In genomic region chr11:93322207-93322606, GRCh38 we compare ENCODE assay signal across 38 cellular contexts. TPM values are rescaled to one million over a fixed set of nuclear protein-coding genes. Genes with fewer than 3 reads are reported as not detected.
"Had no signal": no experiment of that assay in that cellular context is flagged by ENCODE, and none has a peak within 500 bp of the region (broad histone marks: within the 10 kb centered on the region; RNA-seq: fewer than 3 reads in every experiment).

No MANE protein-coding gene starts in this region.

- H3K27ac ChIP-seq: adrenal gland, ascending aorta, brain microvascular endothelial cell, breast epithelium, cardiac muscle cell had no signal

- FAIRE-seq: astrocyte, bronchial epithelial cell had no signal

- DNase-seq: activated effector memory CD4-positive, alpha-beta T cell treated with anti-CD3 and anti-CD28 coated beads, Interleukin-2, amount 50 U/mL, for 16 hours; activated effector memory CD4-positive, alpha-beta T cell treated with Interleukin-2 at 50 U/mL for 16 hours; activated gamma-delta T cell; activated gamma-delta T cell treated with Interleukin-2 at 50 U/mL for 16 hours; activated naive CD4-positive, alpha-beta T cell; activated naive CD4-positive, alpha-beta T cell treated with anti-CD3 and anti-CD28 coated beads for 36 hours; activated naive CD4-positive, alpha-beta T cell treated with anti-CD3 and anti-CD28 coated beads, Interleukin-2, amount 10 ng/mL, durations not matched to agents 7 days and 5 days; activated naive CD4-positive, alpha-beta T cell treated with anti-CD3 and anti-CD28 coated beads, Interleukin-2, amount 50 U/mL, for 16 hours; activated naive CD4-positive, alpha-beta T cell treated with Interleukin-2 at 50 U/mL for 16 hours; activated naive CD8-positive, alpha-beta T cell treated with anti-CD3 and anti-CD28 coated beads for 36 hours; activated naive CD8-positive, alpha-beta T cell treated with anti-CD3 and anti-CD28 coated beads, Interleukin-2, amount 10 ng/mL, durations not matched to agents 7 days and 5 days; activated naive CD8-positive, alpha-beta T cell treated with anti-CD3 and anti-CD28 coated beads, Interleukin-2, amount 50 U/mL, for 24 hours; activated T-cell treated with anti-CD3 and anti-CD28 coated beads for 4 hours; activated T-cell treated with anti-CD3 and anti-CD28 coated beads, Interleukin-2, amount 50 U/mL, for 1 hour; activated T-cell treated with anti-CD3 and anti-CD28 coated beads, Interleukin-2, amount 50 U/mL, for 24 hours; activated T-cell treated with anti-CD3 and anti-CD28 coated beads, Interleukin-2, amount 50 U/mL, for 4 hours; activated T-cell treated with anti-CD3 and anti-CD28 coated beads, Interleukin-2, amount 50 U/mL, for 48 hours; activated T-cell treated with anti-CD3 and anti-CD28 coated beads, Interleukin-2, amount 50 U/mL, for 72 hours; adrenal gland; amniotic stem cell; amygdala; anterior cingulate cortex; aorta; brain microvascular endothelial cell; caudate nucleus; central memory CD4-positive, alpha-beta T cell; cerebellar nuclear complex had no signal

- H3K4me3 ChIP-seq: adrenal gland, ascending aorta, breast epithelium, cardiac muscle cell had no signal

- H3K4me1 ChIP-seq: adrenal gland, ascending aorta, breast epithelium had no signal

- H3K9me3 ChIP-seq: adrenal gland, breast epithelium had no signal

- ATAC-seq: activated naive CD4-positive, alpha-beta T cell treated with anti-CD3 and anti-CD28 coated beads, Interleukin-2, amount 50 U/mL, for 72 hours; activated naive CD8-positive, alpha-beta T cell treated with anti-CD3 and anti-CD28 coated beads, Interleukin-2, amount 50 U/mL, for 24 hours; activated T-cell treated with anti-CD3 and anti-CD28 coated beads, Interleukin-2, amount 50 U/mL, for 4 hours; activated T-cell treated with anti-CD3 and anti-CD28 coated beads, Interleukin-2, amount 50 U/mL, for 72 hours; activated T-helper 17 cell treated with anti-CD3 and anti-CD28 coated beads, Interleukin-2, amount 50 U/mL, for 72 hours had no signal

- H3K27me3 ChIP-seq: adrenal gland, ascending aorta, brain microvascular endothelial cell, breast epithelium, cardiac muscle cell had no signal

- H3K36me3 ChIP-seq: adrenal gland, ascending aorta, brain microvascular endothelial cell, breast epithelium, cardiac muscle cell had no signal

RNA-seq across cellular contexts. Expression of gene DEUP1, which starts 8.3 kb away (rescaled TPM):
- total RNA-seq: activated naive CD4-positive, alpha-beta T cell treated with anti-CD3 and anti-CD28 coated beads for 36 hours; activated naive CD4-positive, alpha-beta T cell treated with anti-CD3 and anti-CD28 coated beads, Interleukin-2, amount 50 U/mL, for 72 hours; activated naive CD8-positive, alpha-beta T cell treated with anti-CD3 and anti-CD28 coated beads for 36 hours; activated naive CD8-positive, alpha-beta T cell treated with anti-CD3 and anti-CD28 coated beads, Interleukin-2, amount 10 ng/mL, durations not matched to agents 7 days and 5 days; activated T-cell treated with anti-CD3 and anti-CD28 coated beads, Interleukin-2, amount 50 U/mL, for 4 hours; activated T-cell treated with anti-CD3 and anti-CD28 coated beads, Interleukin-2, amount 50 U/mL, for 72 hours; activated T-helper 1 cell treated with anti-CD3 and anti-CD28 coated beads, Interleukin-12 subunit alpha, Interleukin-12 subunit beta, Interleukin-2, Interleukin-4 antibody, amounts not matched to agents 30 ng/mL and 10 ng/mL and 1 ng/mL, durations not matched to agents 14 hours and 24 hours and 36 hours; activated T-helper 17 cell treated with anti-CD3 and anti-CD28 coated beads, Interleukin-2, amount 50 U/mL, for 72 hours; activated T-helper 2 cell treated with anti-CD3 and anti-CD28 coated beads, Interferon-gamma antibody, Interleukin-2, Interleukin-4, amounts not matched to agents 10 μg/mL and 5 μg/mL and 100 μg/mL, durations not matched to agents 14 hours and 24 hours and 36 hours; aorta; ascending aorta; bronchial epithelial cell; cardiac septum; chondrocyte had no signal
- polyA plus RNA-seq: aorta had no signal
